20 cellular contexts compared by ENCODE assay signal in the genomic region with DNA sequence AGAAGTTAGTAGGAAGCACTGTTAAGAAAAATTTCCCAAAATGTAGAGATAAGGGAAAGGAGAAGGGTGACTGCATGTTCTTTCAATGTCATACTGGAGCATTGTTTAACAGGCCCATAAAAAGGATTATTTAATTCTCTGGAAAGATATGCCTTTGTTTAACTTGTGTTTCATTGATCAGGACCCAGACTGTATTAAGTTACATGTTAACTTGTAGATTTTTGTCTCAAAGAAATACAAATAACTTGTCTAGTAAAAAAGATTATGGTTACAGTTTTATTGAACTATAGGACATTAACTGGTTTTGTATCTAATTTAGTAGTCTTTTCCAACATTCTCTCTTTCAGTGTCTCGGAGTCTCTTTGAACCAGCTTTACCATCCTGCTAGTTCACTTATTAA. TPM values are rescaled to one million over a fixed set of nuclear protein-coding genes. Genes with fewer than 3 reads are reported as not detected.
A peak's percentile ranks its signal among the peaks of the same experiment; 100 is the strongest.
DNase-seq lines count a peak whose midpoint lies in the region; ATAC-seq, FAIRE-seq and TF ChIP-seq lines count a peak whose summit lies in the region.
"Had no signal": no experiment of that assay in that cellular context is flagged by ENCODE, and none has a peak within 500 bp of the region (broad histone marks: within the 10 kb centered on the region; RNA-seq: fewer than 3 reads in every experiment).

No MANE protein-coding gene starts in this region.

- H3K27me3 ChIP-seq in pancreas (no peaks in the 10 kb centered on the region), right lobe of liver (no peaks in the 10 kb centered on the region)
- H3K27me3 ChIP-seq: BLaER1 treated with 17β-estradiol and CSF1 and Interleukin-3, amounts not matched to agents 10 nM and 100 nM had no signal

- FAIRE-seq in pancreas (lab: Jason Lieb, UNC) = peak; percentile 26
- FAIRE-seq: GM12878, GM18507, H54 had no signal

- no peak overlapping the region for H3K4me3 ChIP-seq in LNCaP clone FGC (ENCODE audit: low read depth, low read length)
- no peak overlapping the region for H3K4me3 ChIP-seq in pancreas
- H3K4me3 ChIP-seq in right lobe of liver = no peak overlapping the region
- H3K4me3 ChIP-seq: BLaER1 treated with 17β-estradiol and CSF1 and Interleukin-3, amounts not matched to agents 10 nM and 100 nM; GM12878; GM23248 had no signal

- H3K27ac Mint-ChIP-seq in endothelial cell (ENCODE audit: unreplicated experiment) = peak overlapping the region; percentile 32
- no peak overlapping the region for H3K27ac Mint-ChIP-seq in activated naive CD4-positive, alpha-beta T cell treated with anti-CD3 and anti-CD28 coated beads, Interleukin-2, amount 10 ng/mL, durations not matched to agents 7 days and 5 days
- H3K27ac Mint-ChIP-seq: CD4-positive, alpha-beta T cell had no signal

- H3K9me3 Mint-ChIP-seq in endothelial cell (ENCODE audit: unreplicated experiment) = no peaks in the 10 kb centered on the region
- H3K9me3 Mint-ChIP-seq in activated naive CD4-positive, alpha-beta T cell treated with anti-CD3 and anti-CD28 coated beads, Interleukin-2, amount 10 ng/mL, durations not matched to agents 7 days and 5 days = no peaks in the 10 kb centered on the region
- H3K9me3 Mint-ChIP-seq: CD4-positive, alpha-beta T cell; IgD-negative memory B cell had no signal

- no peak for TF ChIP-seq CTCF in C4-2B (conservative IDR thresholded peaks at IDR 0.05)
- TF ChIP-seq CTCF in LNCaP clone FGC (IDR thresholded peaks at IDR 0.05; ENCODE audit: control insufficient read depth, extremely low read depth, insufficient read depth) = no peak
- no peak for TF ChIP-seq CTCF in endothelial cell (IDR thresholded peaks at IDR 0.05; ENCODE audit: unreplicated experiment)
- TF ChIP-seq CTCF in pancreas (IDR thresholded peaks at IDR 0.05) = no peak
- no peak for TF ChIP-seq CTCF in right lobe of liver (IDR thresholded peaks at IDR 0.05)

- H3K4me3 Mint-ChIP-seq in endothelial cell (ENCODE audit: unreplicated experiment) = no peak overlapping the region
- H3K4me3 Mint-ChIP-seq in activated naive CD4-positive, alpha-beta T cell treated with anti-CD3 and anti-CD28 coated beads, Interleukin-2, amount 10 ng/mL, durations not matched to agents 7 days and 5 days = no peak overlapping the region
- H3K4me3 Mint-ChIP-seq: CD4-positive, alpha-beta T cell; IgD-negative memory B cell had no signal

- H3K27ac ChIP-seq in C4-2B (peak overlapping the region; percentile 31; the same call in 1 of the 2 replicates), pancreas (peak overlapping the region in 1 of 4 donors; percentile 57), right lobe of liver (no peak overlapping the region)
- H3K27ac ChIP-seq: BLaER1 treated with 17β-estradiol and CSF1 and Interleukin-3, amounts not matched to agents 10 nM and 100 nM; GM23248 had no signal

- peaks cover 3% of the 10 kb centered on the region for H3K4me1 Mint-ChIP-seq in endothelial cell (ENCODE audit: unreplicated experiment)
- H3K4me1 Mint-ChIP-seq in activated naive CD4-positive, alpha-beta T cell treated with anti-CD3 and anti-CD28 coated beads, Interleukin-2, amount 10 ng/mL, durations not matched to agents 7 days and 5 days = peaks cover 5% of the 10 kb centered on the region
- H3K4me1 Mint-ChIP-seq: IgD-negative memory B cell had no signal

- CTCF ChIA-PET in activated naive CD4-positive, alpha-beta T cell treated with anti-CD3 and anti-CD28 coated beads, Interleukin-2, amount 10 ng/mL, durations not matched to agents 7 days and 5 days (lab: Charles Lee) = interaction anchor here (1.5 kb wide), 1 partner anchor 10 kb away, joined by 10 read pairs; no protein-coding TSS in a partner anchor

- ATAC-seq in pancreas (peak in 1 of 4 donors; percentile 25), right lobe of liver (no peak)
- ATAC-seq: GM12878, HCT116 had no signal

- no peak for TF ChIP-seq POLR2A in right lobe of liver (IDR thresholded peaks at IDR 0.05)

- H3K4me1 ChIP-seq in pancreas (peaks cover 4 to 14% (median 10%) of the 10 kb centered on the region in 3 donors), right lobe of liver (peaks cover 0 to 20% (median 4%) of the 10 kb centered on the region in 4 donors)
- H3K4me1 ChIP-seq: BLaER1 treated with 17β-estradiol and CSF1 and Interleukin-3, amounts not matched to agents 10 nM and 100 nM had no signal

- intact Hi-C loops in pancreas (cut with DNase I) = no loop called here
- intact Hi-C loops in right lobe of liver (cut with DNase I) = no loop called here

- peaks cover 3% of the 10 kb centered on the region for H3K27me3 Mint-ChIP-seq in endothelial cell (ENCODE audit: unreplicated experiment)
- no peaks in the 10 kb centered on the region for H3K27me3 Mint-ChIP-seq in activated naive CD4-positive, alpha-beta T cell treated with anti-CD3 and anti-CD28 coated beads, Interleukin-2, amount 10 ng/mL, durations not matched to agents 7 days and 5 days
- H3K27me3 Mint-ChIP-seq: CD4-positive, alpha-beta T cell had no signal

- peaks cover 37% of the 10 kb centered on the region for H3K36me3 Mint-ChIP-seq in endothelial cell (ENCODE audit: low read depth, unreplicated experiment)
- H3K36me3 Mint-ChIP-seq in activated naive CD4-positive, alpha-beta T cell treated with anti-CD3 and anti-CD28 coated beads, Interleukin-2, amount 10 ng/mL, durations not matched to agents 7 days and 5 days = peaks cover 16% of the 10 kb centered on the region
- H3K36me3 Mint-ChIP-seq: IgD-negative memory B cell had no signal

- DNase-seq in LNCaP clone FGC (ENCODE audit: low read depth) (peak; percentile 87), endothelial cell (ENCODE audit: low spot score) (no peak), pancreas (no peak), right lobe of liver (no peak)
- DNase-seq in activated naive CD4-positive, alpha-beta T cell treated with anti-CD3 and anti-CD28 coated beads, Interleukin-2, amount 10 ng/mL, durations not matched to agents 7 days and 5 days = no peak
- DNase-seq in activated CD4-positive, alpha-beta T cell treated with anti-CD3 and anti-CD28 coated beads, Interleukin-2, amount 50 U/mL, for 4 hours = no peak
- DNase-seq: ACHN; Calu3; CD4-positive, alpha-beta T cell; DMS 273 treated with DMSO at 0.1 percent for 48 hours; GM23248 had no signal

- 58 to 70% methylated on average over 1 of the region's 1 CpG for WGBS in pancreas, 2 donors
- 73% methylated on average over 1 of the region's 1 CpG for WGBS in right lobe of liver (ENCODE audit: insufficient coverage, low coverage, low lambda C conversion rate, missing lambda C conversion rate)

- H3K36me3 ChIP-seq in pancreas (peaks cover 0 to 20% (median 0%) of the 10 kb centered on the region in 3 donors), right lobe of liver (peaks cover 0 to 34% (median 7%) of the 10 kb centered on the region in 4 donors)

- H3K9me3 ChIP-seq in pancreas = no peaks in the 10 kb centered on the region
- no peaks in the 10 kb centered on the region for H3K9me3 ChIP-seq in right lobe of liver
- H3K9me3 ChIP-seq: BLaER1 treated with 17β-estradiol and CSF1 and Interleukin-3, amounts not matched to agents 10 nM and 100 nM had no signal

RNA-seq across cellular contexts. Expression of gene LMOD3, which starts 49.7 kb away (rescaled TPM):
- total RNA-seq in endothelial cell (ENCODE audit: unreplicated experiment) = not detected
- total RNA-seq in pancreas = under 1 TPM in 1 of 6 donors, not detected in 5; 0.08 TPM
- polyA plus RNA-seq in pancreas = not detected
- under 1 TPM in 3 of 6 experiments, not detected in 3; 0.07 to 0.25 (median 0.13) TPM for total RNA-seq in right lobe of liver
- total RNA-seq: A172; Calu3; CD4-positive, alpha-beta T cell; Daoy; GM23248 had no signal
- polyA plus RNA-seq: GM23248, IgD-negative memory B cell had no signal
